18 cellular contexts compared by ENCODE assay signal in genomic region chr3:134928392-134928791, GRCh38.
"Had no signal": no experiment of that assay in that cellular context is flagged by ENCODE, and none has a peak within 500 bp of the region (broad histone marks: within the 10 kb centered on the region; RNA-seq: fewer than 3 reads in every experiment).

No MANE protein-coding gene starts in this region.

- DNase-seq: cortex of kidney; dorsolateral prefrontal cortex; effector CD8-positive, alpha-beta T cell; foreskin melanocyte; heart left ventricle; kidney glomerular epithelial cell; mammary epithelial cell; naive thymus-derived CD4-positive, alpha-beta T cell; small intestine; stimulated activated CD4-positive, alpha-beta T cell treated with anti-CD3 and anti-CD28 coated beads, Interleukin-12 subunit alpha, Interleukin-12 subunit beta, amount 100 ng/mL, for 4 hours; stimulated activated CD4-positive, alpha-beta T cell treated with anti-CD3 and anti-CD28 coated beads, Interleukin-4, amount 100 ng/mL, for 1 hour; stimulated activated CD8-positive, alpha-beta memory T cell treated with anti-CD3 and anti-CD28 coated beads, Interleukin-4, amount 100 ng/mL, for 48 hours; stimulated activated naive CD8-positive, alpha-beta T cell treated with anti-CD3 and anti-CD28 coated beads, Interleukin-15, Interleukin-2, amounts not matched to agents 100 U/mL and 50 U/mL, for 24 hours; tibial artery; upper lobe of left lung; uterus had no signal

- H3K27me3 ChIP-seq: dorsolateral prefrontal cortex, heart left ventricle, neutrophil, right atrium auricular region, tibial artery, upper lobe of left lung, uterus had no signal

- H3K27ac ChIP-seq: dorsolateral prefrontal cortex, neutrophil, right atrium auricular region, tibial artery, upper lobe of left lung, uterus had no signal

- H3K4me3 ChIP-seq: dorsolateral prefrontal cortex, heart left ventricle, right atrium auricular region, tibial artery, upper lobe of left lung, uterus had no signal

- H3K36me3 ChIP-seq: heart left ventricle, neutrophil, right atrium auricular region, tibial artery, upper lobe of left lung, uterus had no signal

- H3K9me3 ChIP-seq: neutrophil, uterus had no signal
